1 cellular context compared by ENCODE assay signal in genomic region chr3:14480207-14481017, GRCh38.
TF ChIP-seq lines count a peak whose summit lies in the region.

No MANE protein-coding gene starts in this region.

TF ChIP-seq in endothelial cell of umbilical vein, 7 proteins besides CTCF, POLR2A, EP300 and RAD21 (continued from another document):
- TF ChIP-seq MAX (IDR thresholded peaks at IDR 0.05; ENCODE audit: insufficient read depth, insufficient read length) = no peak
TF ChIP-seq in endothelial cell of umbilical vein: peak in this region for 2.
